In the genomic region with DNA sequence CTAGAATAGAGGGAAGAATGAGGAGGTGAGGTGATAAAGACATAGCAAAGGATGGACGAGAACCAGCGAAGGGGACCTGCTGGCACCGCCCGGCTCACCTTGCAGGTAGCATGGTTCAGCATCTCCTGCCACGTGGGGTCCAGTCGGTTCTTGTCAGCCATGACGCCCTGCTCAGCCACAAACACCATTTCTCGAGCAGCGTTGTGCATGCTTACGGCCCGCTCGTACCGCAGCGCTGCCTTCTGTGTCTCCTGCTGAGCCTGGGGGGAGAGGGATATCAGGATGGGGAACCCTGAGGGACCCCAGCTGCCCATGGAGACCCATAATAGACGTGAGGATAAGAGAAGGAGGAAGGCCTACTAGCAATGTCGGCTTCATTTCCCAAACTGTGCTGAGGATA, we compare ENCODE assay signal across 26 cellular contexts. TPM values are rescaled to one million over a fixed set of nuclear protein-coding genes. Genes with fewer than 3 reads are reported as not detected.
"Had no signal": no experiment of that assay in that cellular context is flagged by ENCODE, and none has a peak within 500 bp of the region (broad histone marks: within the 10 kb centered on the region; RNA-seq: fewer than 3 reads in every experiment).

No MANE protein-coding gene starts in this region.

- H3K27me3 ChIP-seq: adrenal gland, gastrocnemius medialis, upper lobe of right lung had no signal

- DNase-seq: activated CD4-positive, alpha-beta T cell treated with anti-CD3 and anti-CD28 coated beads for 4 hours; activated naive CD4-positive, alpha-beta T cell treated with anti-CD3 and anti-CD28 coated beads, Interleukin-2, amount 50 U/mL, for 16 hours; adrenal gland; cerebellar nuclear complex; cortex of kidney; gastrocnemius medialis; nephron progenitor cell; right cardiac atrium; stimulated activated CD4-positive, alpha-beta T cell treated with anti-CD3 and anti-CD28 coated beads, Interleukin-15, amount 100 ng/mL, for 24 hours; stimulated activated CD4-positive, alpha-beta T cell treated with anti-CD3 and anti-CD28 coated beads, Interleukin-2, amount 100 ng/mL, for 48 hours; upper lobe of right lung had no signal

- H3K4me1 ChIP-seq: prostate gland had no signal

- H3K4me1 Mint-ChIP-seq: mesothelial cell of epicardium, nephron progenitor cell had no signal

- FAIRE-seq: astrocyte, bronchial epithelial cell, keratinocyte, TTC549 had no signal

- H3K9me3 ChIP-seq: adrenal gland, gastrocnemius medialis, prostate gland, thoracic aorta, upper lobe of right lung had no signal

- H3K4me3 Mint-ChIP-seq: activated T-helper 17 cell treated with anti-CD3 and anti-CD28 coated beads, Interleukin-2, amount 50 U/mL, for 72 hours; mesothelial cell of epicardium; nephron progenitor cell had no signal

- H3K4me3 ChIP-seq: adrenal gland, gastrocnemius medialis, prostate gland, thoracic aorta, upper lobe of right lung had no signal

- H3K27ac Mint-ChIP-seq: activated T-helper 17 cell treated with anti-CD3 and anti-CD28 coated beads, Interleukin-2, amount 50 U/mL, for 72 hours; mesothelial cell of epicardium; nephron progenitor cell had no signal

- H3K9me3 Mint-ChIP-seq: activated T-helper 17 cell treated with anti-CD3 and anti-CD28 coated beads, Interleukin-2, amount 50 U/mL, for 72 hours; mesothelial cell of epicardium; nephron progenitor cell had no signal

- ATAC-seq: activated T-helper 17 cell treated with anti-CD3 and anti-CD28 coated beads, Interleukin-2, amount 50 U/mL, for 72 hours; esophagus mucosa; gastrocnemius medialis; left lobe of liver; right cardiac atrium; upper lobe of right lung had no signal

- H3K27ac ChIP-seq: adrenal gland, gastrocnemius medialis, prostate gland, thoracic aorta, upper lobe of right lung had no signal

- H3K27me3 Mint-ChIP-seq: activated T-helper 17 cell treated with anti-CD3 and anti-CD28 coated beads, Interleukin-2, amount 50 U/mL, for 72 hours had no signal

RNA-seq across cellular contexts. Expression of gene LYPD8, which starts 58.8 kb away (rescaled TPM):
- total RNA-seq: activated CD8-positive, alpha-beta memory T cell treated with anti-CD3 and anti-CD28 coated beads for 36 hours; activated T-helper 17 cell treated with anti-CD3 and anti-CD28 coated beads, Interleukin-2, amount 50 U/mL, for 72 hours; adrenal gland; astrocyte; bronchial epithelial cell; esophagus mucosa; left lobe of liver; lung microvascular endothelial cell; mesothelial cell of epicardium; osteoblast; prostate gland; right cardiac atrium; skeletal muscle tissue; T-helper 2 cell treated with Interferon-gamma antibody and Interleukin-4, amounts not matched to agents 100 ng/mL and 5 ng/mL, for 36 hours; thoracic aorta; upper lobe of right lung had no signal
- polyA plus RNA-seq: keratinocyte, right cardiac atrium had no signal
